In genomic region chr1:162578936-162579335, GRCh38 we compare ENCODE assay signal across 15 cellular contexts. TPM values are rescaled to one million over a fixed set of nuclear protein-coding genes. Genes with fewer than 3 reads are reported as not detected.
DNase-seq lines count a peak whose midpoint lies in the region; ATAC-seq, FAIRE-seq and TF ChIP-seq lines count a peak whose summit lies in the region.
"Had no signal": no experiment of that assay in that cellular context is flagged by ENCODE, and none has a peak within 500 bp of the region (broad histone marks: within the 10 kb centered on the region; RNA-seq: fewer than 3 reads in every experiment).

No MANE protein-coding gene starts in this region.

- ATAC-seq in gastrocnemius medialis = no peak
- no peak for ATAC-seq in HG02588 (IDR thresholded peaks at IDR 0.05; ENCODE audit: unreplicated experiment)
- ATAC-seq: CD8-positive, alpha-beta T cell; HCT116 had no signal

- FAIRE-seq in D721Med (lab: Jason Lieb, UNC) = peak; percentile 55
- FAIRE-seq: A204.1, GM19239, H54 had no signal

- H3K4me2 ChIP-seq in KMS-11 (peak overlapping the region; percentile 64), osteoblast (ENCODE audit: insufficient read depth, low read length) (no peak overlapping the region)

- no peak overlapping the region for H3K9ac ChIP-seq in KMS-11
- peak overlapping the region; percentile 0 for H3K9ac ChIP-seq in SK-N-MC (ENCODE audit: insufficient read length)

- H3K9me3 ChIP-seq in SK-N-MC (ENCODE audit: low read depth, low read length) (no peaks in the 10 kb centered on the region), gastrocnemius medialis (no peaks in the 10 kb centered on the region), osteoblast (ENCODE audit: low read depth, low read length) (no peaks in the 10 kb centered on the region)

- H3K4me1 ChIP-seq in KMS-11 (ENCODE audit: low read depth, poor library complexity, severe bottlenecking) (peaks cover 100% of the 10 kb centered on the region), gastrocnemius medialis (peaks cover 15 to 19% of the 10 kb centered on the region in 2 donors), osteoblast (ENCODE audit: insufficient read depth, low read length) (no peaks in the 10 kb centered on the region)

- peak overlapping the region; percentile 62; the same call in 1 of the 2 replicates for H3K27ac ChIP-seq in KMS-11
- peak overlapping the region; percentile 55 for H3K27ac ChIP-seq in SK-N-MC
- H3K27ac ChIP-seq in gastrocnemius medialis = peak overlapping the region in 3 of 4 donors; percentile 34 to 65 (median 63)
- H3K27ac ChIP-seq in osteoblast (ENCODE audit: low read depth, low read length) = no peak overlapping the region

- TF ChIP-seq POLR2A in gastrocnemius medialis (IDR thresholded peaks at IDR 0.05) = no peak

- H2AFZ ChIP-seq in KMS-11 (ENCODE audit: low read depth) = no peak overlapping the region
- no peak overlapping the region for H2AFZ ChIP-seq in osteoblast (ENCODE audit: low read length)

- peak overlapping the region; percentile 19 for H3K4me3 ChIP-seq in KMS-11 (IDR thresholded peaks at IDR 0.05; ENCODE audit: insufficient read depth, low read depth, low read length)
- no peak overlapping the region; the same call in 1 of the 2 replicates for H3K4me3 ChIP-seq in SK-N-MC
- no peak overlapping the region for H3K4me3 ChIP-seq in gastrocnemius medialis
- no peak overlapping the region for H3K4me3 ChIP-seq in osteoblast (ENCODE audit: insufficient read depth, low read length)

- H3K27me3 ChIP-seq in KMS-11 (ENCODE audit: insufficient read depth, low read depth) (no peaks in the 10 kb centered on the region), gastrocnemius medialis (no peaks in the 10 kb centered on the region), osteoblast (ENCODE audit: insufficient read depth, low read length) (no peaks in the 10 kb centered on the region)

- intact Hi-C loops in gastrocnemius medialis (cut with DNase I; ENCODE audit: low total_unique reads) = no loop called here

- TF ChIP-seq CTCF in D721Med (IDR thresholded peaks at IDR 0.05; ENCODE audit: insufficient read depth, missing control alignments) = no peak
- TF ChIP-seq CTCF in KMS-11 (conservative IDR thresholded peaks at IDR 0.05; ENCODE audit: low read depth, low read length) = no peak
- no peak for TF ChIP-seq CTCF in gastrocnemius medialis (IDR thresholded peaks at IDR 0.05 in 4 of 5, conservative IDR thresholded peaks at IDR 0.05 in 1 of 5)
- TF ChIP-seq CTCF in osteoblast (IDR thresholded peaks at IDR 0.05; ENCODE audit: extremely low read depth, low read depth, low read length) = no peak

- H3K79me2 ChIP-seq in KMS-11 (ENCODE audit: insufficient read depth, low read depth) = peaks cover 92% of the 10 kb centered on the region
- peaks cover 76% of the 10 kb centered on the region for H3K79me2 ChIP-seq in osteoblast (ENCODE audit: insufficient read depth, low read length)

- H3K36me3 ChIP-seq in KMS-11 (ENCODE audit: insufficient read depth) (peaks cover 43% of the 10 kb centered on the region; the same call in 1 of the 2 replicates), SK-N-MC (ENCODE audit: insufficient read depth, low read length) (peaks cover 86% of the 10 kb centered on the region), gastrocnemius medialis (peaks cover 0 to 21% of the 10 kb centered on the region in 2 donors), osteoblast (ENCODE audit: insufficient read depth, low read length) (peaks cover 81% of the 10 kb centered on the region)

- DNase-seq in D721Med (ENCODE audit: insufficient read length, low spot score) (no peak), SK-N-MC (ENCODE audit: low read depth, low spot score) (no peak), gastrocnemius medialis (no peak), osteoblast (ENCODE audit: insufficient read length, low spot score, missing footprints) (no peak), T-helper 1 cell (no peak)
- DNase-seq: C1 segment of cervical spinal cord; CD8-positive, alpha-beta T cell; COR-L47; GF-D8 had no signal

- no peaks in the 10 kb centered on the region for H4K20me1 ChIP-seq in KMS-11 (ENCODE audit: insufficient read depth)
- H4K20me1 ChIP-seq in osteoblast (ENCODE audit: insufficient read depth, low read length) = peaks cover 7% of the 10 kb centered on the region

- in situ Hi-C loops in gastrocnemius medialis (cut with MboI; ENCODE audit: low sequenced_read_pairs in 4 of 4) = no loop called here

RNA-seq across cellular contexts. Expression of gene UAP1, which starts 17.4 kb away (rescaled TPM):
- total RNA-seq in gastrocnemius medialis = 10 to 100 TPM; 29.2 to 57.3 (median 43.2) TPM
- total RNA-seq in osteoblast = 113 and 141 TPM in 2 replicates

RNA-seq across cellular contexts. Expression of gene DDR2, which starts 53.3 kb away (rescaled TPM):
- total RNA-seq in gastrocnemius medialis (10 to 100 TPM in 2 of 4 donors, 1 to 10 TPM in 2; 9.8 to 15.4 (median 10.6) TPM), osteoblast (363 and 384 TPM in 2 replicates)

Comparison
In these comparisons a context has a peak if more than half of its experiments do, and no peak if none do; other contexts are left out.
1. RNA of gene DDR2, which starts 53.3 kb away (total RNA-seq): 363 to 384 TPM in osteoblast; 9.8 to 15.4 TPM in gastrocnemius medialis; every median in the first group is over 10 times any median in the second.